9 cellular contexts compared by ENCODE assay signal in the genomic region with DNA sequence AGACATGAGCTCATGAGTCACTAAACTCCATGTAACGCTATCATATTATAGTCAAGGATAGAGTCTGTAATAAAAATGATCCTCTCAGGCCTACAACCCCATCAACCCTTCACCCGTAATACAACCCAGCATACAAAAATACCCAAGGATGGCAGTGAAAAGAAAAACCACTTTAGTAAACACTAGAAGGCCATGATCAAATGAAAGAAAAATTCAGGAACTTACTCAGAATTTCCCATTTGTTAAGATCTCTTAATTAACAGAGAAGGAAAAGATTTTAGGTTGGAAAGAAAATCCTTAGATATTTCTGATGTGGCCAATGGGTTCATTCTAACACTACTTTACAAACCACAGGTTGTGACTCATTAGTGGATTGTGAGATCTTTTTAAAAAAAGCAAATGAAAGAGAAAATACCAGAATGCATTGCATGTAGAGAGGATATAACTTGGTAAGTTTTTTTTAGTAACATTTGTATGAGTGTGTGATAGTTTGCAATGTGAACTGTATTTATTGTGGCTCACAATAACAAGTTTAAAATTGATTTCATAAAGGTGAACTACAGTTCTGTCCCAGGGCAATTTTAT. TPM values are rescaled to one million over a fixed set of nuclear protein-coding genes. Genes with fewer than 3 reads are reported as not detected.
A peak's percentile ranks its signal among the peaks of the same experiment; 100 is the strongest.
DNase-seq lines count a peak whose midpoint lies in the region; ATAC-seq and TF ChIP-seq lines count a peak whose summit lies in the region.
"Had no signal": no experiment of that assay in that cellular context is flagged by ENCODE, and none has a peak within 500 bp of the region (broad histone marks: within the 10 kb centered on the region; RNA-seq: fewer than 3 reads in every experiment).

No MANE protein-coding gene starts in this region.

- peak overlapping the region; percentile 78 for H3K4me2 ChIP-seq in MM.1S (ENCODE audit: low read depth, low read length)
- H3K4me2 ChIP-seq in GM23338, result no peak overlapping the region

- H2AFZ ChIP-seq in MM.1S (ENCODE audit: low read length) (no peak overlapping the region), GM23338 (no peak overlapping the region)

- peak overlapping the region; percentile 99; the same call in 1 of the 2 replicates for H3K27ac ChIP-seq in MM.1S (ENCODE audit: low read length)
- no peak overlapping the region for H3K27ac ChIP-seq in GM23338 (ENCODE audit: low read depth)

- TF ChIP-seq CTCF in MM.1S (IDR thresholded peaks at IDR 0.05; ENCODE audit: low read length), result no peak
- TF ChIP-seq CTCF in GM23338 (conservative IDR thresholded peaks at IDR 0.05; ENCODE audit: low read depth in 2 of 2), result no peak

- no peaks in the 10 kb centered on the region for H3K9me3 Mint-ChIP-seq in GM23338

- DNase-seq in MM.1S (peak; percentile 75), kidney glomerular epithelial cell (lab: John Stamatoyannopoulos, UW) (peak; percentile 63), GM23338 (ENCODE audit: low spot score) (no peak), SW 1271 (lab: John Stamatoyannopoulos, UW) (no peak), MG63 (no peak), D341Med (ENCODE audit: low spot score) (no peak)

- H3K27me3 ChIP-seq in MM.1S (replicated peaks; ENCODE audit: insufficient read depth, low read length) (no peaks in the 10 kb centered on the region), GM23338 (ENCODE audit: insufficient read depth) (0 out of 2 replicates have a peak, but pooled peaks cover 3% of the 10 kb centered on the region), MG63 (no peaks in the 10 kb centered on the region)

- H3K4me3 ChIP-seq in MM.1S (ENCODE audit: low read length) (no peak overlapping the region), GM23338 (no peak overlapping the region), MG63 (no peak overlapping the region)

- peaks cover 4% of the 10 kb centered on the region; the same call in 2 of the 3 replicates for H3K4me1 Mint-ChIP-seq in GM23338

- H3K27ac Mint-ChIP-seq in GM23338, result no peak overlapping the region

- H3K4me1 ChIP-seq in MM.1S (ENCODE audit: low read length) (peaks cover 84% of the 10 kb centered on the region), GM23338 (ENCODE audit: insufficient read depth) (0 out of 2 replicates have a peak, but pooled peaks cover 4% of the 10 kb centered on the region)

- H3K79me2 ChIP-seq in MM.1S (ENCODE audit: low read length) (peaks cover 44% of the 10 kb centered on the region), GM23338 (replicated peaks; ENCODE audit: insufficient read depth) (no peaks in the 10 kb centered on the region)

- no peaks in the 10 kb centered on the region for H3K27me3 Mint-ChIP-seq in GM23338 (ENCODE audit: insufficient read depth, low read depth, poor library complexity)

- no peaks in the 10 kb centered on the region for H3K9me3 ChIP-seq in MM.1S (replicated peaks; ENCODE audit: insufficient read depth, low read length)
- no peaks in the 10 kb centered on the region for H3K9me3 ChIP-seq in MG63

- no peaks in the 10 kb centered on the region for H4K20me1 ChIP-seq in MM.1S (ENCODE audit: insufficient read depth, low read length)
- H4K20me1 ChIP-seq in GM23338 (replicated peaks; ENCODE audit: insufficient read depth), result no peaks in the 10 kb centered on the region

- H3K4me3 Mint-ChIP-seq in GM23338, result no peak overlapping the region

- H3K9me2 ChIP-seq in MM.1S (replicated peaks; ENCODE audit: insufficient read depth, low read length), result no peaks in the 10 kb centered on the region
- no peaks in the 10 kb centered on the region for H3K9me2 ChIP-seq in GM23338 (ENCODE audit: insufficient read depth)

- peak overlapping the region; percentile 3; the same call in 1 of the 2 replicates for H3K9ac ChIP-seq in MM.1S (ENCODE audit: low read length)

- H3K36me3 Mint-ChIP-seq in GM23338 (ENCODE audit: low read depth), result no peaks in the 10 kb centered on the region

- H3K36me3 ChIP-seq in MM.1S (replicated peaks; ENCODE audit: insufficient read depth, low read length) (no peaks in the 10 kb centered on the region), GM23338 (ENCODE audit: insufficient read depth) (no peaks in the 10 kb centered on the region), MG63 (no peaks in the 10 kb centered on the region)

- peak; percentile 61 for ATAC-seq in GM18502 (IDR thresholded peaks at IDR 0.05; ENCODE audit: poor library complexity, unreplicated experiment)
- peak; percentile 43 for ATAC-seq in GM21825 (IDR thresholded peaks at IDR 0.05; ENCODE audit: unreplicated experiment)
- no peak for ATAC-seq in GM23338

- H3F3A ChIP-seq in MM.1S (ENCODE audit: insufficient read depth, low read length) (peaks cover 64% of the 10 kb centered on the region), GM23338 (replicated peaks; ENCODE audit: low read depth) (no peaks in the 10 kb centered on the region; the same call in 1 of the 2 replicates)

TF ChIP-seq in GM23338, 12 proteins besides CTCF, POLR2A, EP300 and RAD21 (continues in another document):
- TF ChIP-seq NANOG (IDR thresholded peaks at IDR 0.05; ENCODE audit: borderline replicate concordance) (no peak), JUNB (IDR thresholded peaks at IDR 0.05; ENCODE audit: unreplicated experiment) (no peak), ZNF114 (CRISPR knock-in tag; IDR thresholded peaks at IDR 0.05) (no peak), EZH2 (IDR thresholded peaks at IDR 0.05; ENCODE audit: low read depth, unreplicated experiment) (no peak), ZNF331 (CRISPR knock-in tag; IDR thresholded peaks at IDR 0.05; ENCODE audit: low read depth) (no peak), EZH2phosphoT487 (IDR thresholded peaks at IDR 0.05; ENCODE audit: unreplicated experiment) (no peak)
- TF ChIP-seq, protein P1, sequence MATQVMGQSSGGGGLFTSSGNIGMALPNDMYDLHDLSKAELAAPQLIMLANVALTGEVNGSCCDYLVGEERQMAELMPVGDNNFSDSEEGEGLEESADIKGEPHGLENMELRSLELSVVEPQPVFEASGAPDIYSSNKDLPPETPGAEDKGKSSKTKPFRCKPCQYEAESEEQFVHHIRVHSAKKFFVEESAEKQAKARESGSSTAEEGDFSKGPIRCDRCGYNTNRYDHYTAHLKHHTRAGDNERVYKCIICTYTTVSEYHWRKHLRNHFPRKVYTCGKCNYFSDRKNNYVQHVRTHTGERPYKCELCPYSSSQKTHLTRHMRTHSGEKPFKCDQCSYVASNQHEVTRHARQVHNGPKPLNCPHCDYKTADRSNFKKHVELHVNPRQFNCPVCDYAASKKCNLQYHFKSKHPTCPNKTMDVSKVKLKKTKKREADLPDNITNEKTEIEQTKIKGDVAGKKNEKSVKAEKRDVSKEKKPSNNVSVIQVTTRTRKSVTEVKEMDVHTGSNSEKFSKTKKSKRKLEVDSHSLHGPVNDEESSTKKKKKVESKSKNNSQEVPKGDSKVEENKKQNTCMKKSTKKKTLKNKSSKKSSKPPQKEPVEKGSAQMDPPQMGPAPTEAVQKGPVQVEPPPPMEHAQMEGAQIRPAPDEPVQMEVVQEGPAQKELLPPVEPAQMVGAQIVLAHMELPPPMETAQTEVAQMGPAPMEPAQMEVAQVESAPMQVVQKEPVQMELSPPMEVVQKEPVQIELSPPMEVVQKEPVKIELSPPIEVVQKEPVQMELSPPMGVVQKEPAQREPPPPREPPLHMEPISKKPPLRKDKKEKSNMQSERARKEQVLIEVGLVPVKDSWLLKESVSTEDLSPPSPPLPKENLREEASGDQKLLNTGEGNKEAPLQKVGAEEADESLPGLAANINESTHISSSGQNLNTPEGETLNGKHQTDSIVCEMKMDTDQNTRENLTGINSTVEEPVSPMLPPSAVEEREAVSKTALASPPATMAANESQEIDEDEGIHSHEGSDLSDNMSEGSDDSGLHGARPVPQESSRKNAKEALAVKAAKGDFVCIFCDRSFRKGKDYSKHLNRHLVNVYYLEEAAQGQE (IDR thresholded peaks at IDR 0.05; ENCODE audit: unreplicated experiment), result no peak

RNA-seq across cellular contexts. Expression of a gene that starts 8.0 kb away (rescaled TPM):
- total RNA-seq in GM23338 (2014; rRNA removed; shearing (Covaris generic)), result 10.3 and 13.1 TPM in 2 replicates
- polyA plus RNA-seq in GM23338 (2016; fragmentation: Nextera tagmentation; extraction: Ambion mirVana), result 6.4 and 7.5 TPM in 2 replicates
- 42.3 and 69.9 TPM in 2 replicates for total RNA-seq in MG63 (2014; rRNA removed; shearing (Covaris generic); ENCODE audit: low replicate concordance)

RNA-seq across cellular contexts. Expression of a gene that starts 45.4 kb away (rescaled TPM):
- 0.39 TPM in 1 of 2 replicates, not detected in the other for total RNA-seq in GM23338 (2014; rRNA removed; shearing (Covaris generic))
- polyA plus RNA-seq in GM23338 (2016; fragmentation: Nextera tagmentation; extraction: Ambion mirVana), result not detected in 2 replicates
- total RNA-seq in MG63 (2014; rRNA removed; shearing (Covaris generic); ENCODE audit: low replicate concordance), result not detected in 2 replicates
- total RNA-seq: kidney epithelial cell had no signal

RNA-seq across cellular contexts. Expression of a gene that starts 51.6 kb away (rescaled TPM):
- total RNA-seq in GM23338 (2014; rRNA removed; shearing (Covaris generic)), result 20.1 and 22.1 TPM in 2 replicates
- 7.0 and 8.5 TPM in 2 replicates for polyA plus RNA-seq in GM23338 (2016; fragmentation: Nextera tagmentation; extraction: Ambion mirVana)
- 1.1 and 1.8 TPM in 2 replicates for total RNA-seq in MG63 (2014; rRNA removed; shearing (Covaris generic); ENCODE audit: low replicate concordance)

Comparison
In these comparisons a context has a peak if more than half of its experiments do, and no peak if none do; other contexts are left out.
1. DNase-seq: peak in MM.1S (single experiment) and kidney glomerular epithelial cell (single experiment); none in GM23338 (single experiment), SW 1271 (0 of 2), MG63 (single experiment) and D341Med (single experiment).